ENCODE assay signal across 1 cellular context in genomic region chr14:92861856-92862807, GRCh38.
TF ChIP-seq lines count a peak whose summit lies in the region.

No MANE protein-coding gene starts in this region.

TF ChIP-seq in HepG2, 621 proteins besides CTCF, POLR2A, EP300 and RAD21 (continued from another document and continues in another):
- TF ChIP-seq, protein P1, sequence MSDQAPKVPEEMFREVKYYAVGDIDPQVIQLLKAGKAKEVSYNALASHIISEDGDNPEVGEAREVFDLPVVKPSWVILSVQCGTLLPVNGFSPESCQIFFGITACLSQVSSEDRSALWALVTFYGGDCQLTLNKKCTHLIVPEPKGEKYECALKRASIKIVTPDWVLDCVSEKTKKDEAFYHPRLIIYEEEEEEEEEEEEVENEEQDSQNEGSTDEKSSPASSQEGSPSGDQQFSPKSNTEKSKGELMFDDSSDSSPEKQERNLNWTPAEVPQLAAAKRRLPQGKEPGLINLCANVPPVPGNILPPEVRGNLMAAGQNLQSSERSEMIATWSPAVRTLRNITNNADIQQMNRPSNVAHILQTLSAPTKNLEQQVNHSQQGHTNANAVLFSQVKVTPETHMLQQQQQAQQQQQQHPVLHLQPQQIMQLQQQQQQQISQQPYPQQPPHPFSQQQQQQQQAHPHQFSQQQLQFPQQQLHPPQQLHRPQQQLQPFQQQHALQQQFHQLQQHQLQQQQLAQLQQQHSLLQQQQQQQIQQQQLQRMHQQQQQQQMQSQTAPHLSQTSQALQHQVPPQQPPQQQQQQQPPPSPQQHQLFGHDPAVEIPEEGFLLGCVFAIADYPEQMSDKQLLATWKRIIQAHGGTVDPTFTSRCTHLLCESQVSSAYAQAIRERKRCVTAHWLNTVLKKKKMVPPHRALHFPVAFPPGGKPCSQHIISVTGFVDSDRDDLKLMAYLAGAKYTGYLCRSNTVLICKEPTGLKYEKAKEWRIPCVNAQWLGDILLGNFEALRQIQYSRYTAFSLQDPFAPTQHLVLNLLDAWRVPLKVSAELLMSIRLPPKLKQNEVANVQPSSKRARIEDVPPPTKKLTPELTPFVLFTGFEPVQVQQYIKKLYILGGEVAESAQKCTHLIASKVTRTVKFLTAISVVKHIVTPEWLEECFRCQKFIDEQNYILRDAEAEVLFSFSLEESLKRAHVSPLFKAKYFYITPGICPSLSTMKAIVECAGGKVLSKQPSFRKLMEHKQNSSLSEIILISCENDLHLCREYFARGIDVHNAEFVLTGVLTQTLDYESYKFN (CRISPR knock-in tag; conservative IDR thresholded peaks at IDR 0.05), result peak; percentile 66
- TF ChIP-seq ZNF790 (CRISPR knock-in tag; IDR thresholded peaks at IDR 0.05; ENCODE audit: borderline replicate concordance), result no peak
- TF ChIP-seq ZNF543 (CRISPR knock-in tag; IDR thresholded peaks at IDR 0.05), result 0 out of 2 replicates have a peak, but pooled peaks have one; percentile 29
- no peak for TF ChIP-seq KLF12 (CRISPR knock-in tag; IDR thresholded peaks at IDR 0.05; ENCODE audit: borderline replicate concordance)
- no peak for TF ChIP-seq RFXANK (CRISPR knock-in tag; IDR thresholded peaks at IDR 0.05)
- TF ChIP-seq REL (CRISPR knock-in tag; conservative IDR thresholded peaks at IDR 0.05), result no peak
- no peak for TF ChIP-seq ZNF260 (CRISPR knock-in tag; IDR thresholded peaks at IDR 0.05; ENCODE audit: borderline replicate concordance, low read depth)
- TF ChIP-seq HDAC2 (CRISPR knock-in tag; IDR thresholded peaks at IDR 0.05), result 0 out of 2 replicates have a peak, but pooled peaks have one; percentile 7
- no peak for TF ChIP-seq TP53 (CRISPR knock-in tag; conservative IDR thresholded peaks at IDR 0.05)
- no peak for TF ChIP-seq ZNF160 (CRISPR knock-in tag; IDR thresholded peaks at IDR 0.05)
- no peak for TF ChIP-seq ZNF615 (CRISPR knock-in tag; IDR thresholded peaks at IDR 0.05; ENCODE audit: borderline replicate concordance)
- TF ChIP-seq ATRX (CRISPR knock-in tag; IDR thresholded peaks at IDR 0.05; ENCODE audit: borderline replicate concordance), result no peak
- TF ChIP-seq, protein P2, sequence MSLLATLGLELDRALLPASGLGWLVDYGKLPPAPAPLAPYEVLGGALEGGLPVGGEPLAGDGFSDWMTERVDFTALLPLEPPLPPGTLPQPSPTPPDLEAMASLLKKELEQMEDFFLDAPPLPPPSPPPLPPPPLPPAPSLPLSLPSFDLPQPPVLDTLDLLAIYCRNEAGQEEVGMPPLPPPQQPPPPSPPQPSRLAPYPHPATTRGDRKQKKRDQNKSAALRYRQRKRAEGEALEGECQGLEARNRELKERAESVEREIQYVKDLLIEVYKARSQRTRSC (CRISPR knock-in tag; IDR thresholded peaks at IDR 0.05; ENCODE audit: low read depth), result 0 out of 2 replicates have a peak, but pooled peaks have one; percentile 41
- no peak for TF ChIP-seq KDM6A (CRISPR knock-in tag; IDR thresholded peaks at IDR 0.05; ENCODE audit: low read depth)
- TF ChIP-seq TBX2 (CRISPR knock-in tag; IDR thresholded peaks at IDR 0.05; ENCODE audit: borderline replicate concordance), result 0 out of 2 replicates have a peak, but pooled peaks have one; percentile 30
- TF ChIP-seq ZBTB10 (CRISPR knock-in tag; IDR thresholded peaks at IDR 0.05; ENCODE audit: borderline replicate concordance), result no peak
- peak; percentile 22 for TF ChIP-seq ASH2L (IDR thresholded peaks at IDR 0.05; ENCODE audit: insufficient read length, low read depth, low read length)
- TF ChIP-seq, protein P3, sequence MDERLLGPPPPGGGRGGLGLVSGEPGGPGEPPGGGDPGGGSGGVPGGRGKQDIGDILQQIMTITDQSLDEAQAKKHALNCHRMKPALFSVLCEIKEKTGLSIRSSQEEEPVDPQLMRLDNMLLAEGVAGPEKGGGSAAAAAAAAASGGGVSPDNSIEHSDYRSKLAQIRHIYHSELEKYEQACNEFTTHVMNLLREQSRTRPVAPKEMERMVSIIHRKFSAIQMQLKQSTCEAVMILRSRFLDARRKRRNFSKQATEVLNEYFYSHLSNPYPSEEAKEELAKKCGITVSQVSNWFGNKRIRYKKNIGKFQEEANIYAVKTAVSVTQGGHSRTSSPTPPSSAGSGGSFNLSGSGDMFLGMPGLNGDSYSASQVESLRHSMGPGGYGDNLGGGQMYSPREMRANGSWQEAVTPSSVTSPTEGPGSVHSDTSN (CRISPR knock-in tag; IDR thresholded peaks at IDR 0.05), result no peak
- TF ChIP-seq, protein P4, sequence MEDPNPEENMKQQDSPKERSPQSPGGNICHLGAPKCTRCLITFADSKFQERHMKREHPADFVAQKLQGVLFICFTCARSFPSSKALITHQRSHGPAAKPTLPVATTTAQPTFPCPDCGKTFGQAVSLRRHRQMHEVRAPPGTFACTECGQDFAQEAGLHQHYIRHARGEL (CRISPR knock-in tag; IDR thresholded peaks at IDR 0.05), result no peak
- no peak for TF ChIP-seq ZNF850 (CRISPR knock-in tag; conservative IDR thresholded peaks at IDR 0.05)
- TF ChIP-seq HHEX (CRISPR knock-in tag; IDR thresholded peaks at IDR 0.05), result no peak
- 0 out of 2 replicates have a peak, but pooled peaks have one; percentile 56 for TF ChIP-seq ZNF556 (CRISPR knock-in tag; IDR thresholded peaks at IDR 0.05; ENCODE audit: borderline replicate concordance)
- TF ChIP-seq ZNF329 (CRISPR knock-in tag; IDR thresholded peaks at IDR 0.05; ENCODE audit: low read depth), result no peak
- TF ChIP-seq HNF4A (CRISPR knock-in tag; IDR thresholded peaks at IDR 0.05), result peak; percentile 83
- TF ChIP-seq, protein P5, sequence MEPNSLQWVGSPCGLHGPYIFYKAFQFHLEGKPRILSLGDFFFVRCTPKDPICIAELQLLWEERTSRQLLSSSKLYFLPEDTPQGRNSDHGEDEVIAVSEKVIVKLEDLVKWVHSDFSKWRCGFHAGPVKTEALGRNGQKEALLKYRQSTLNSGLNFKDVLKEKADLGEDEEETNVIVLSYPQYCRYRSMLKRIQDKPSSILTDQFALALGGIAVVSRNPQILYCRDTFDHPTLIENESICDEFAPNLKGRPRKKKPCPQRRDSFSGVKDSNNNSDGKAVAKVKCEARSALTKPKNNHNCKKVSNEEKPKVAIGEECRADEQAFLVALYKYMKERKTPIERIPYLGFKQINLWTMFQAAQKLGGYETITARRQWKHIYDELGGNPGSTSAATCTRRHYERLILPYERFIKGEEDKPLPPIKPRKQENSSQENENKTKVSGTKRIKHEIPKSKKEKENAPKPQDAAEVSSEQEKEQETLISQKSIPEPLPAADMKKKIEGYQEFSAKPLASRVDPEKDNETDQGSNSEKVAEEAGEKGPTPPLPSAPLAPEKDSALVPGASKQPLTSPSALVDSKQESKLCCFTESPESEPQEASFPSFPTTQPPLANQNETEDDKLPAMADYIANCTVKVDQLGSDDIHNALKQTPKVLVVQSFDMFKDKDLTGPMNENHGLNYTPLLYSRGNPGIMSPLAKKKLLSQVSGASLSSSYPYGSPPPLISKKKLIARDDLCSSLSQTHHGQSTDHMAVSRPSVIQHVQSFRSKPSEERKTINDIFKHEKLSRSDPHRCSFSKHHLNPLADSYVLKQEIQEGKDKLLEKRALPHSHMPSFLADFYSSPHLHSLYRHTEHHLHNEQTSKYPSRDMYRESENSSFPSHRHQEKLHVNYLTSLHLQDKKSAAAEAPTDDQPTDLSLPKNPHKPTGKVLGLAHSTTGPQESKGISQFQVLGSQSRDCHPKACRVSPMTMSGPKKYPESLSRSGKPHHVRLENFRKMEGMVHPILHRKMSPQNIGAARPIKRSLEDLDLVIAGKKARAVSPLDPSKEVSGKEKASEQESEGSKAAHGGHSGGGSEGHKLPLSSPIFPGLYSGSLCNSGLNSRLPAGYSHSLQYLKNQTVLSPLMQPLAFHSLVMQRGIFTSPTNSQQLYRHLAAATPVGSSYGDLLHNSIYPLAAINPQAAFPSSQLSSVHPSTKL (CRISPR knock-in tag; IDR thresholded peaks at IDR 0.05), result peak; percentile 44
- no peak for TF ChIP-seq SOX5 (CRISPR knock-in tag; IDR thresholded peaks at IDR 0.05; ENCODE audit: borderline replicate concordance)
- no peak for TF ChIP-seq KLF16 (CRISPR knock-in tag; IDR thresholded peaks at IDR 0.05)
- no peak for TF ChIP-seq NCOA5 (CRISPR knock-in tag; IDR thresholded peaks at IDR 0.05)
- TF ChIP-seq NCOA1 (CRISPR knock-in tag; IDR thresholded peaks at IDR 0.05), result no peak
- TF ChIP-seq MED13 (CRISPR knock-in tag; IDR thresholded peaks at IDR 0.05), result no peak
- TF ChIP-seq SRF (IDR thresholded peaks at IDR 0.05; ENCODE audit: low read depth, low read length), result peak; percentile 88
- TF ChIP-seq MAFF (IDR thresholded peaks at IDR 0.05; ENCODE audit: low read depth, low read length), result no peak
- TF ChIP-seq NCOR1 (IDR thresholded peaks at IDR 0.05; ENCODE audit: borderline replicate concordance, low read length), result 0 out of 2 replicates have a peak, but pooled peaks have one; percentile 43
- TF ChIP-seq, protein P6, sequence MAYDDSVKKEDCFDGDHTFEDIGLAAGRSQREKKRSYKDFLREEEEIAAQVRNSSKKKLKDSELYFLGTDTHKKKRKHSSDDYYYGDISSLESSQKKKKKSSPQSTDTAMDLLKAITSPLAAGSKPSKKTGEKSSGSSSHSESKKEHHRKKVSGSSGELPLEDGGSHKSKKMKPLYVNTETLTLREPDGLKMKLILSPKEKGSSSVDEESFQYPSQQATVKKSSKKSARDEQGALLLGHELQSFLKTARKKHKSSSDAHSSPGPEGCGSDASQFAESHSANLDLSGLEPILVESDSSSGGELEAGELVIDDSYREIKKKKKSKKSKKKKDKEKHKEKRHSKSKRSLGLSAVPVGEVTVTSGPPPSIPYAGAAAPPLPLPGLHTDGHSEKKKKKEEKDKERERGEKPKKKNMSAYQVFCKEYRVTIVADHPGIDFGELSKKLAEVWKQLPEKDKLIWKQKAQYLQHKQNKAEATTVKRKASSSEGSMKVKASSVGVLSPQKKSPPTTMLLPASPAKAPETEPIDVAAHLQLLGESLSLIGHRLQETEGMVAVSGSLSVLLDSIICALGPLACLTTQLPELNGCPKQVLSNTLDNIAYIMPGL (CRISPR knock-in tag; IDR thresholded peaks at IDR 0.05; ENCODE audit: borderline replicate concordance in 1 of 2, low read depth in 1 of 2), result 0 out of 4 replicates have a peak, but pooled peaks of 1 of the 2 experiments have one; percentile 29
- no peak for TF ChIP-seq ZSCAN25 (CRISPR knock-in tag; IDR thresholded peaks at IDR 0.05)
- peak; percentile 58; the same call in 1 of the 2 replicates for TF ChIP-seq HNF4G (IDR thresholded peaks at IDR 0.05; ENCODE audit: borderline replicate concordance, low read depth, low read length)
- no peak for TF ChIP-seq HNF4G (CRISPR knock-in tag; IDR thresholded peaks at IDR 0.05; ENCODE audit: borderline replicate concordance, low read depth)
- peak; percentile 53; the same call in 1 of the 2 replicates for TF ChIP-seq ESRRA (CRISPR knock-in tag; IDR thresholded peaks at IDR 0.05; ENCODE audit: low read depth)
- TF ChIP-seq REST (IDR thresholded peaks at IDR 0.05; ENCODE audit: borderline replicate concordance in 1 of 2, low read depth in 1 of 2, low read length in 2 of 2), result no peak
- TF ChIP-seq, protein P7, sequence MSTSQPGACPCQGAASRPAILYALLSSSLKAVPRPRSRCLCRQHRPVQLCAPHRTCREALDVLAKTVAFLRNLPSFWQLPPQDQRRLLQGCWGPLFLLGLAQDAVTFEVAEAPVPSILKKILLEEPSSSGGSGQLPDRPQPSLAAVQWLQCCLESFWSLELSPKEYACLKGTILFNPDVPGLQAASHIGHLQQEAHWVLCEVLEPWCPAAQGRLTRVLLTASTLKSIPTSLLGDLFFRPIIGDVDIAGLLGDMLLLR (CRISPR knock-in tag; IDR thresholded peaks at IDR 0.05), result no peak
- TF ChIP-seq GATAD2A (CRISPR knock-in tag; IDR thresholded peaks at IDR 0.05), result peak; percentile 27; the same call in 1 of the 2 replicates
- TF ChIP-seq HDAC6 (IDR thresholded peaks at IDR 0.05; ENCODE audit: low read depth, low read length), result no peak
- TF ChIP-seq GPBP1L1 (CRISPR knock-in tag; IDR thresholded peaks at IDR 0.05), result no peak
